ENCODE assay signal across 8 cellular contexts in genomic region chr2:171999604-172000469, GRCh38. TPM values are rescaled to one million over a fixed set of nuclear protein-coding genes. Genes with fewer than 3 reads are reported as not detected.
A peak's percentile ranks its signal among the peaks of the same experiment; 100 is the strongest.
DNase-seq lines count a peak whose midpoint lies in the region; ATAC-seq, FAIRE-seq and TF ChIP-seq lines count a peak whose summit lies in the region.

Gene METAP1D (plus strand): TSS chr2:171999953. CDS start chr2:171999970, 17 bp downstream.

- TF ChIP-seq CTCF in adrenal gland (IDR thresholded peaks at IDR 0.05), result no peak
- TF ChIP-seq CTCF in heart right ventricle (IDR thresholded peaks at IDR 0.05), result no peak
- no peak for TF ChIP-seq CTCF in upper lobe of left lung (IDR thresholded peaks at IDR 0.05)

- H3K27ac ChIP-seq in adrenal gland (peak within 1 kb of the TSS in 3 of 5 donors; percentile 2 to 77 (median 50)), heart right ventricle (peak within 1 kb of the TSS in 3 of 10 donors; percentile 28 to 69 (median 34)), upper lobe of left lung (peak within 1 kb of the TSS in 2 of 4 donors; percentile 12 to 40)

- WGBS in adrenal gland, 4 donors, result 1 to 2% (median 1%) methylated on average over 27 to 72 of the region's 73 CpGs
- 0 to 1% methylated on average over 72 to 73 of the region's 73 CpGs for WGBS in heart right ventricle, 2 donors
- 0 to 2% methylated on average over 18 to 65 of the region's 73 CpGs for WGBS in upper lobe of left lung, 2 donors

- H3K4me3 ChIP-seq in adrenal gland (peak within 1 kb of the TSS; percentile 10 to 87 (median 44)), heart right ventricle (peak within 1 kb of the TSS; percentile 39 to 88 (median 72)), upper lobe of left lung (peak within 1 kb of the TSS; percentile 61 to 87 (median 80))

- intact Hi-C loops in adrenal gland (cut with DNase I), result loop anchor here (5.0 kb wide), 2 partner anchors 97 to 102 kb away; partner anchors contain the start of gene DLX2 (in 1 of the 2)
- intact Hi-C loops in heart right ventricle (cut with DNase I), result no loop called here
- intact Hi-C loops in posterior cingulate gyrus (cut with DNase I), result loop anchor here (2.0 kb wide), 1 partner anchor 77 kb away; the partner anchor contains the start of gene HAT1

- no peaks in the 10 kb centered on the region for H3K9me3 ChIP-seq in adrenal gland (replicated peaks in 1 of 3)
- no peaks in the 10 kb centered on the region for H3K9me3 ChIP-seq in heart right ventricle
- no peaks in the 10 kb centered on the region for H3K9me3 ChIP-seq in upper lobe of left lung

- H3K36me3 ChIP-seq in adrenal gland (replicated peaks in 1 of 2) (no peaks in the 10 kb centered on the region), heart right ventricle (no peaks in the 10 kb centered on the region), upper lobe of left lung (no peaks in the 10 kb centered on the region)

- peak; percentile 95 for TF ChIP-seq POLR2A in GM12892 (IDR thresholded peaks at IDR 0.05; ENCODE audit: low read depth, low read length)
- peak; percentile 53 to 70 for TF ChIP-seq POLR2A in adrenal gland (IDR thresholded peaks at IDR 0.05)
- TF ChIP-seq POLR2A in upper lobe of left lung (IDR thresholded peaks at IDR 0.05), result peak in 2 of 4 donors; percentile 32 to 51

- ATAC-seq in HG02840 (IDR thresholded peaks at IDR 0.05; ENCODE audit: low FRiP score, unreplicated experiment), result peak; percentile 94
- ATAC-seq in heart right ventricle, result peak; percentile 98 to 100 (median 100)
- peak; percentile 93 to 100 for ATAC-seq in upper lobe of left lung (ENCODE audit: low FRiP score in 2 of 2)

- no peaks in the 10 kb centered on the region for H3K27me3 ChIP-seq in adrenal gland
- peaks cover 0 to 3% (median 0%) of the 10 kb centered on the region in 7 donors for H3K27me3 ChIP-seq in heart right ventricle
- H3K27me3 ChIP-seq in upper lobe of left lung, result no peaks in the 10 kb centered on the region

- peaks cover 0 to 16% of the 10 kb centered on the region in 2 donors for H3K4me1 ChIP-seq in adrenal gland (replicated peaks in 1 of 2)
- H3K4me1 ChIP-seq in heart right ventricle, result peaks cover 0 to 15% (median 9%) of the 10 kb centered on the region in 9 donors
- peaks cover 0 to 14% (median 8%) of the 10 kb centered on the region in 4 donors for H3K4me1 ChIP-seq in upper lobe of left lung

- DNase-seq in GM12892 (ENCODE audit: insufficient read length) (peak; percentile 95), NCI-H1417 treated with DMSO at 0.1 percent for 48 hours (lab: John Stamatoyannopoulos, UW) (peak; percentile 2), SW480 (ENCODE audit: low spot score) (peak; percentile 89), adrenal gland (peak; percentile 89 to 94 (median 93)), heart right ventricle (peak; percentile 80 to 92), posterior cingulate gyrus (peak; percentile 83 to 99 (median 93)), upper lobe of left lung (peak; percentile 93 to 99)

- no peak for TF ChIP-seq EP300 in upper lobe of left lung (IDR thresholded peaks at IDR 0.05)

- peak; percentile 99 for FAIRE-seq in GM12892 (lab: Jason Lieb, UNC)

RNA-seq across cellular contexts. Expression of gene METAP1D, which starts in this region (rescaled TPM):
- 8.8 TPM for polyA plus RNA-seq in GM12892 (2012; ENCODE audit: missing spikeins)
- total RNA-seq in adrenal gland (10 to 100 TPM in 1 of 8 donors, 1 to 10 TPM in 7; 1.7 to 21.8 (median 7.1) TPM), heart right ventricle (1 to 10 TPM; 3.7 to 8.3 (median 6.1) TPM), upper lobe of left lung (1 to 10 TPM in 5 of 6 donors, under 1 TPM in 1; 0.11 to 6.3 (median 2.9) TPM)
- polyA plus RNA-seq in adrenal gland (10 to 100 TPM in 1 of 3 donors, 1 to 10 TPM in 2; 6.2 to 10.3 (median 9.3) TPM), heart right ventricle (1 to 10 TPM; 3.4 to 7.8 TPM)

Comparison
In these comparisons a context has a peak if more than half of its experiments do, and no peak if none do; other contexts are left out.
1. DNase-seq: peak in every context shown above with its lines; median percentile 96 in upper lobe of left lung; 95 in GM12892; 93 in adrenal gland; 93 in posterior cingulate gyrus; 89 in SW480; 86 in heart right ventricle; 2 in NCI-H1417 treated with DMSO at 0.1 percent for 48 hours.
2. intact Hi-C loops: an anchor here in adrenal gland (5.0 kb wide) and posterior cingulate gyrus (2.0 kb wide); none called in heart right ventricle.